8 cellular contexts compared by ENCODE assay signal in genomic region chr14:35044939-35045797, GRCh38. TPM values are rescaled to one million over a fixed set of nuclear protein-coding genes. Genes with fewer than 3 reads are reported as not detected.
A peak's percentile ranks its signal among the peaks of the same experiment; 100 is the strongest.
DNase-seq lines count a peak whose midpoint lies in the region; ATAC-seq and TF ChIP-seq lines count a peak whose summit lies in the region.

No MANE protein-coding gene starts in this region.

- H3K9me3 ChIP-seq in BLaER1 (no peaks in the 10 kb centered on the region), mammary epithelial cell (replicated peaks; ENCODE audit: insufficient read depth, low read length) (no peaks in the 10 kb centered on the region)

- H3K27ac ChIP-seq in BLaER1 (peak overlapping the region; percentile 66), mammary epithelial cell (ENCODE audit: insufficient read depth, low read depth, low read length) (peak overlapping the region; percentile 97)

- H2AFZ ChIP-seq in mammary epithelial cell (ENCODE audit: low read depth, low read length), result peak overlapping the region; percentile 89

- H3K4me3 ChIP-seq in BLaER1 (peak overlapping the region; percentile 88), mammary epithelial cell (replicated peaks in 1 of 3; ENCODE audit: insufficient read depth in 1 of 3, low read depth in 2 of 3, low read length in 3 of 3) (peak overlapping the region; percentile 74 to 91 (median 78))
- H3K4me3 ChIP-seq in Jurkat, Clone E6-1 (ENCODE audit: low read length), result peak overlapping the region; percentile 84

- H3K36me3 Mint-ChIP-seq in type B pancreatic cell, result no peaks in the 10 kb centered on the region

- peaks cover 33% of the 10 kb centered on the region for H3K79me2 ChIP-seq in mammary epithelial cell (ENCODE audit: insufficient read depth, low read length)

- H3K4me2 ChIP-seq in BLaER1 (peak overlapping the region; percentile 85), mammary epithelial cell (ENCODE audit: insufficient read depth, low read depth, low read length) (peak overlapping the region; percentile 84)

- H4K20me1 ChIP-seq in BLaER1 (no peaks in the 10 kb centered on the region), mammary epithelial cell (ENCODE audit: insufficient read depth, low read length) (no peaks in the 10 kb centered on the region)

- TF ChIP-seq CTCF in mammary epithelial cell (conservative IDR thresholded peaks at IDR 0.05 in 1 of 2, IDR thresholded peaks at IDR 0.05 in 1 of 2; ENCODE audit: extremely low read depth in 1 of 2, insufficient read depth in 1 of 2, low read depth in 1 of 2, low read length in 2 of 2), result no peak
- no peak for TF ChIP-seq CTCF in type B pancreatic cell (conservative IDR thresholded peaks at IDR 0.05)

- H3K9me3 Mint-ChIP-seq in type B pancreatic cell, result no peaks in the 10 kb centered on the region

- peaks cover 7% of the 10 kb centered on the region for H3K4me1 Mint-ChIP-seq in type B pancreatic cell (ENCODE audit: unreplicated experiment)

- ATAC-seq in left colon, result no peak
- ATAC-seq in HG03520 (IDR thresholded peaks at IDR 0.05; ENCODE audit: unreplicated experiment), result no peak

- dilution Hi-C loops in mammary epithelial cell (cut with HindIII; ENCODE audit: low sequenced_read_pairs), result loop anchor here (5.0 kb wide), 1 partner anchor 77 kb away; the partner anchor contains the start of genes PPP2R3C and PRORP

- in situ Hi-C loops in mammary epithelial cell (cut with MboI; ENCODE audit: low sequenced_read_pairs in 2 of 2), result no loop called here

- intact Hi-C loops in mammary epithelial cell (cut with micrococcal nuclease) (loop anchor here (5.0 to 10.0 kb wide), 4 partner anchors 170 to 377 kb away; partner anchors contain the start of gene PSMA6), left colon (cut with DNase I, micrococcal nuclease) (no loop called here)

- H3K36me3 ChIP-seq in BLaER1, result peaks cover 5% of the 10 kb centered on the region; the same call in 1 of the 2 replicates
- peaks cover 4% of the 10 kb centered on the region for H3K36me3 ChIP-seq in mammary epithelial cell (ENCODE audit: insufficient read depth, low read length)

- H3K27me3 ChIP-seq in BLaER1 (no peaks in the 10 kb centered on the region), mammary epithelial cell (ENCODE audit: insufficient read depth, low read length) (no peaks in the 10 kb centered on the region)

- peak overlapping the region; percentile 98 for H3K4me3 Mint-ChIP-seq in type B pancreatic cell

- H3K27me3 Mint-ChIP-seq in type B pancreatic cell, result no peaks in the 10 kb centered on the region

- H3K4me1 ChIP-seq in BLaER1, result peaks cover 18% of the 10 kb centered on the region
- H3K4me1 ChIP-seq in mammary epithelial cell (ENCODE audit: insufficient read depth, low read length), result peaks cover 7% of the 10 kb centered on the region

- 16% methylated on average over 8 of the region's 8 CpGs for WGBS in mammary epithelial cell (ENCODE audit: low coverage, missing lambda C conversion rate)

- BruUV-seq in mammary epithelial cell (replicated peaks; lab: Mats Ljungman, UMichigan), result TSS peak; percentile 74

- peak overlapping the region; percentile 99 for H3K27ac Mint-ChIP-seq in type B pancreatic cell

- H3K9ac ChIP-seq in BLaER1, result peak overlapping the region; percentile 82
- peak overlapping the region; percentile 99 for H3K9ac ChIP-seq in mammary epithelial cell (ENCODE audit: insufficient read depth, low read length)

- no peak for DNase-seq in Jurkat, Clone E6-1 (ENCODE audit: low read depth, low spot score)
- no peak for DNase-seq in mammary epithelial cell
- DNase-seq in medulla oblongata (ENCODE audit: extremely low spot score), result peak; percentile 59
- no peak for DNase-seq in type B pancreatic cell (ENCODE audit: extremely low spot score, unreplicated experiment)
- no peak for DNase-seq in mesenteric fat pad (ENCODE audit: low spot score)
- DNase-seq in left colon, result no peak

- CTCF ChIA-PET in mammary epithelial cell (lab: Charles Lee; ENCODE audit: low non-redundant PET), result interaction anchor here (0.7 kb wide), 1 partner anchor 64 kb away, joined by 3 read pairs; no protein-coding TSS in a partner anchor

RNA-seq across cellular contexts. Expression of gene FAM177A1, which starts 0.9 kb away (rescaled TPM):
- polyA plus RNA-seq in Jurkat, Clone E6-1 (2012; ENCODE audit: insufficient read depth, insufficient read length), result 47.3 TPM
- 10 to 100 TPM; 30.2 to 84.2 TPM for total RNA-seq in mammary epithelial cell
- 26.3 TPM for polyA plus RNA-seq in mammary epithelial cell
- 5.6 TPM for polyA minus RNA-seq in mammary epithelial cell
- total RNA-seq in type B pancreatic cell (ENCODE audit: low replicate concordance), result 37.7 and 58.4 TPM in 2 replicates
- total RNA-seq in mesenteric fat pad, result 58.4 TPM
- total RNA-seq in left colon, result 100 to 1,000 TPM; 147 to 199 TPM
